Comparison of ENCODE assay signal across 1 cellular context in genomic region chr11:1844221-1845094, GRCh38.
TF ChIP-seq lines count a peak whose summit lies in the region.

No MANE protein-coding gene starts in this region.

TF ChIP-seq in K562, 482 proteins besides CTCF, POLR2A, EP300 and RAD21 (continued from another document and continues in another):
- TF ChIP-seq MXD1 (CRISPR knock-in tag; IDR thresholded peaks at IDR 0.05; ENCODE audit: borderline replicate concordance, poor library complexity, severe bottlenecking) (no peak), ZNF561 (CRISPR knock-in tag; conservative IDR thresholded peaks at IDR 0.05) (no peak), ZNF407 (IDR thresholded peaks at IDR 0.05; ENCODE audit: low read depth) (0 out of 2 replicates have a peak, but pooled peaks have one; percentile 44), ZNF24 (IDR thresholded peaks at IDR 0.05) (no peak), HMG20A (CRISPR knock-in tag; conservative IDR thresholded peaks at IDR 0.05) (no peak), ZBTB33 (CRISPR knock-in tag; IDR thresholded peaks at IDR 0.05) (no peak), MITF (IDR thresholded peaks at IDR 0.05) (no peak), POLR2B (IDR thresholded peaks at IDR 0.05; ENCODE audit: low read depth, partially characterized antibody) (no peak), KAT7 (CRISPR knock-in tag; IDR thresholded peaks at IDR 0.05; ENCODE audit: borderline replicate concordance) (no peak), THAP7 (CRISPR knock-in tag; IDR thresholded peaks at IDR 0.05) (no peak), ZNF551 (CRISPR knock-in tag; IDR thresholded peaks at IDR 0.05) (no peak), PCBP1 (IDR thresholded peaks at IDR 0.05; ENCODE audit: low read depth, low read length, poor library complexity, severe bottlenecking) (no peak), TFE3 (CRISPR knock-in tag; IDR thresholded peaks at IDR 0.05) (no peak), CREB1 (IDR thresholded peaks at IDR 0.05) (peak; percentile 72), CREB1 (CRISPR knock-in tag; IDR thresholded peaks at IDR 0.05) (peak; percentile 61), FOXP1 (CRISPR knock-in tag; IDR thresholded peaks at IDR 0.05) (no peak), ZNF644 (tag; IDR thresholded peaks at IDR 0.05; ENCODE audit: low read depth) (no peak), ZBTB2 (IDR thresholded peaks at IDR 0.05) (0 out of 2 replicates have a peak, but pooled peaks have one; percentile 62), ELK3 (CRISPR knock-in tag; IDR thresholded peaks at IDR 0.05) (no peak), ETV5 (CRISPR knock-in tag; IDR thresholded peaks at IDR 0.05; ENCODE audit: low read depth) (peak; percentile 82), MLLT1 (IDR thresholded peaks at IDR 0.05) (peak; percentile 82 to 84; a peak in 3 of 4 replicates), ERF (CRISPR knock-in tag; IDR thresholded peaks at IDR 0.05) (no peak), KHSRP (IDR thresholded peaks at IDR 0.05) (peak; percentile 20; the same call in 1 of the 2 replicates), ZNF12 (CRISPR knock-in tag; IDR thresholded peaks at IDR 0.05) (no peak), PREB (CRISPR knock-in tag; IDR thresholded peaks at IDR 0.05) (no peak), MBD2 (IDR thresholded peaks at IDR 0.05; ENCODE audit: borderline replicate concordance, low read depth) (peak; percentile 41; the same call in 1 of the 2 replicates), FOXK1 (CRISPR knock-in tag; IDR thresholded peaks at IDR 0.05; ENCODE audit: borderline replicate concordance) (no peak), ZBTB5 (IDR thresholded peaks at IDR 0.05) (no peak), SUPT5H (IDR thresholded peaks at IDR 0.05) (peak; percentile 44; the same call in 1 of the 2 replicates), SIN3B (IDR thresholded peaks at IDR 0.05; ENCODE audit: low read depth) (no peak), PHB (CRISPR knock-in tag; IDR thresholded peaks at IDR 0.05) (no peak)
